8 cellular contexts compared by ENCODE assay signal in genomic region chr7:5425507-5426225, GRCh38.
DNase-seq lines count a peak whose midpoint lies in the region; ATAC-seq lines count a peak whose summit lies in the region.

No MANE protein-coding gene starts in this region.

- peak overlapping the region; percentile 99 for H3K27ac ChIP-seq in rectal smooth muscle tissue (ENCODE audit: low read depth, low read length)

- ATAC-seq in GM21360 (IDR thresholded peaks at IDR 0.05; ENCODE audit: unreplicated experiment) (no peak), GM21381 (IDR thresholded peaks at IDR 0.05; ENCODE audit: unreplicated experiment) (no peak)

- H3K36me3 ChIP-seq in rectal smooth muscle tissue (ENCODE audit: control insufficient read depth, insufficient read depth, low read length) = no peaks in the 10 kb centered on the region

- H3K9ac ChIP-seq in rectal smooth muscle tissue (ENCODE audit: low read length) = peak overlapping the region; percentile 93

- peaks cover 7% of the 10 kb centered on the region for H3K4me1 ChIP-seq in rectal smooth muscle tissue (ENCODE audit: control insufficient read depth, insufficient read depth, low read length)

- DNase-seq in C1 segment of cervical spinal cord (lab: John Stamatoyannopoulos, UW) = peak in 12 of 14 donors; percentile 59 to 91 (median 76)
- DNase-seq in HS-5 (ENCODE audit: low read depth) = peak; percentile 84
- peak; percentile 88 for DNase-seq in NCI-H748 (lab: John Stamatoyannopoulos, UW; ENCODE audit: unreplicated experiment)
- DNase-seq in astrocyte of the hippocampus (ENCODE audit: low read depth, low spot score) = peak; percentile 92
- peak in 47 of 51 donors; percentile 32 to 96 (median 68) for DNase-seq in hypothalamus (lab: John Stamatoyannopoulos, UW)

- peak overlapping the region; percentile 98 for H3K4me3 ChIP-seq in rectal smooth muscle tissue (ENCODE audit: low read length)

- H3K27me3 ChIP-seq in rectal smooth muscle tissue (ENCODE audit: control insufficient read depth, insufficient read depth, low read length) = no peaks in the 10 kb centered on the region
